8 cellular contexts compared by ENCODE assay signal in genomic region chr1:204516180-204516879, GRCh38. TPM values are rescaled to one million over a fixed set of nuclear protein-coding genes. Genes with fewer than 3 reads are reported as not detected.
DNase-seq lines count a peak whose midpoint lies in the region; TF ChIP-seq lines count a peak whose summit lies in the region.

Gene MDM4, plus strand, starts transcription at chr1:204516406. Its CDS starts 9,113 bp downstream, at chr1:204525519.

- H3K9ac ChIP-seq in neuronal stem cell (ENCODE audit: low read depth, low read length, poor library complexity) = peak within 1 kb of the TSS; percentile 99
- peak within 1 kb of the TSS; percentile 72 to 98 (median 75) for H3K9ac ChIP-seq in subcutaneous abdominal adipose tissue (ENCODE audit: low read length in 5 of 5)

- peak within 1 kb of the TSS; percentile 69 for H2BK120ac ChIP-seq in neuronal stem cell (ENCODE audit: low read depth, low read length)

- H2BK5ac ChIP-seq in neuronal stem cell (ENCODE audit: low read length) = no peak within 1 kb of the TSS

- peak within 1 kb of the TSS; percentile 61 for H3K4me2 ChIP-seq in neuronal stem cell (ENCODE audit: insufficient read depth, low read length, poor library complexity, severe bottlenecking)

- H3K27ac ChIP-seq in SJSA1 = peak within 1 kb of the TSS; percentile 93
- H3K27ac ChIP-seq in neuronal stem cell (replicated peaks; ENCODE audit: low read length) = peak within 1 kb of the TSS; percentile 71
- peak within 1 kb of the TSS; percentile 95 for H3K27ac ChIP-seq in subcutaneous abdominal adipose tissue (ENCODE audit: low read depth, low read length)

- H3K23ac ChIP-seq in neuronal stem cell (ENCODE audit: low read depth, low read length, poor library complexity) = peak within 1 kb of the TSS; percentile 95

- H3K14ac ChIP-seq in neuronal stem cell (ENCODE audit: low read length) = peak within 1 kb of the TSS; percentile 83

- H2BK12ac ChIP-seq in neuronal stem cell (ENCODE audit: low read length) = no peak within 1 kb of the TSS

- H3K18ac ChIP-seq in neuronal stem cell (ENCODE audit: low read length) = peak within 1 kb of the TSS; percentile 100

- no peak within 1 kb of the TSS for H2BK15ac ChIP-seq in neuronal stem cell (ENCODE audit: low read length)

- H3K4me3 Mint-ChIP-seq in HFFc6 = no peak within 1 kb of the TSS

- peak within 1 kb of the TSS; percentile 91 for H2AK5ac ChIP-seq in neuronal stem cell (ENCODE audit: low read depth, low read length)

- H3K27me3 ChIP-seq in SJSA1 (replicated peaks) (no peaks in the 10 kb centered on the region), neuronal stem cell (ENCODE audit: control insufficient read depth in 3 of 3, insufficient read depth in 3 of 3, low read depth in 1 of 3, low read length in 3 of 3) (no peaks in the 10 kb centered on the region), subcutaneous abdominal adipose tissue (ENCODE audit: control insufficient read depth in 5 of 5, insufficient read depth in 4 of 5, low read length in 5 of 5) (no peaks in the 10 kb centered on the region)

- no peak within 1 kb of the TSS for H4K91ac ChIP-seq in neuronal stem cell (ENCODE audit: low read depth, low read length, poor library complexity)

- H3K79me1 ChIP-seq in neuronal stem cell (ENCODE audit: low read depth, low read length) = peaks cover 12% of the 10 kb centered on the region

- H3K9me3 Mint-ChIP-seq in HFFc6 = no peaks in the 10 kb centered on the region

- H3K4me3 ChIP-seq in SJSA1 = peak within 1 kb of the TSS; percentile 62
- H3K4me3 ChIP-seq in neuronal stem cell (ENCODE audit: low read length in 2 of 2) = peak within 1 kb of the TSS; percentile 65 to 95
- H3K4me3 ChIP-seq in subcutaneous abdominal adipose tissue (ENCODE audit: low read depth in 1 of 5, low read length in 5 of 5) = peak within 1 kb of the TSS; percentile 83 to 98 (median 92)

- H3K4me1 Mint-ChIP-seq in HFFc6 (ENCODE audit: low read depth) = peaks cover 25% of the 10 kb centered on the region

- no peak for TF ChIP-seq CTCF in HFFc6 (IDR thresholded peaks at IDR 0.05)

- no peak within 1 kb of the TSS for H4K8ac ChIP-seq in neuronal stem cell (ENCODE audit: low read depth, low read length)

- DNase-seq in GM03348 (ENCODE audit: low spot score) (peak; percentile 95), HFFc6 (peak; percentile 95), NAMALWA (ENCODE audit: low spot score) (peak; percentile 98), SJSA1 (ENCODE audit: low read depth in 1 of 2, low spot score in 2 of 2) (peak; percentile 94 to 97), foreskin melanocyte (peak; percentile 96), neuronal stem cell (ENCODE audit: low spot score) (peak; percentile 87)
- DNase-seq in activated gamma-delta T cell treated with anti-CD3 and anti-CD28 coated beads, Interleukin-2, amount 50 U/mL, for 16 hours (ENCODE audit: low read depth) = peak; percentile 93

- no peaks in the 10 kb centered on the region for H3K27me3 Mint-ChIP-seq in HFFc6 (ENCODE audit: insufficient read depth)

- no CpG with 5 or more reads among the region's 43 CpGs for WGBS in neuronal stem cell (ENCODE audit: extremely low coverage in 2 of 2, insufficient read length in 2 of 2, insufficient replicate concordance in 1 of 2), 2 donors

- H3K36me3 ChIP-seq in SJSA1 = peaks cover 25% of the 10 kb centered on the region
- peaks cover 5 to 34% of the 10 kb centered on the region in 2 donors for H3K36me3 ChIP-seq in neuronal stem cell (replicated peaks in 1 of 2; ENCODE audit: control insufficient read depth in 2 of 2, insufficient read depth in 2 of 2, low read length in 2 of 2)
- H3K36me3 ChIP-seq in subcutaneous abdominal adipose tissue (ENCODE audit: control insufficient read depth in 5 of 5, insufficient read depth in 5 of 5, low read length in 5 of 5) = peaks cover 0 to 13% (median 4%) of the 10 kb centered on the region in 5 donors

- H3K4ac ChIP-seq in neuronal stem cell (ENCODE audit: low read length) = no peak within 1 kb of the TSS

- H2AFZ ChIP-seq in neuronal stem cell (ENCODE audit: low read length) = peak within 1 kb of the TSS; percentile 92

- peaks cover 19% of the 10 kb centered on the region for H3K36me3 Mint-ChIP-seq in HFFc6 (ENCODE audit: low read depth)

- H3K9me3 ChIP-seq in SJSA1 (replicated peaks) (no peaks in the 10 kb centered on the region), neuronal stem cell (replicated peaks in 1 of 2; ENCODE audit: control insufficient read depth in 2 of 2, insufficient read depth in 1 of 2, low read depth in 1 of 2, low read length in 2 of 2) (no peaks in the 10 kb centered on the region), subcutaneous abdominal adipose tissue (ENCODE audit: control insufficient read depth in 5 of 5, low read length in 5 of 5) (no peaks in the 10 kb centered on the region)

- H3K27ac Mint-ChIP-seq in HFFc6 = no peak within 1 kb of the TSS

- H3K4me1 ChIP-seq in SJSA1 (replicated peaks) = peaks cover 7% of the 10 kb centered on the region
- no peaks in the 10 kb centered on the region for H3K4me1 ChIP-seq in neuronal stem cell (ENCODE audit: control insufficient read depth in 2 of 2, insufficient read depth in 1 of 2, low read depth in 1 of 2, low read length in 2 of 2)
- H3K4me1 ChIP-seq in subcutaneous abdominal adipose tissue (ENCODE audit: control insufficient read depth in 5 of 5, insufficient read depth in 5 of 5, low read length in 5 of 5) = peaks cover 0 to 42% (median 33%) of the 10 kb centered on the region in 5 donors

RNA-seq across cellular contexts. Expression of gene MDM4, which starts in this region (rescaled TPM):
- 10 to 100 TPM; 21.9 to 28.1 (median 22.7) TPM for total RNA-seq in HFFc6 (2021; fragmentation: NEBNext Ultra II Directional; extraction: Animal tissue kit (Norgen Biotek cat#: 25700))
- 13.2 and 21.4 TPM in 2 replicates for total RNA-seq in SJSA1 (2014; rRNA removed; shearing (Covaris generic))
- 18.0 TPM for polyA plus RNA-seq in neuronal stem cell (2013, experiment 1 of 2)
- polyA plus RNA-seq in neuronal stem cell (2013, experiment 2 of 2) = 21.9 TPM

Comparison
In these comparisons a context has a peak if more than half of its experiments do, and no peak if none do; other contexts are left out.
1. Peak in every context shown above with its lines: DNase-seq, H3K4me3 ChIP-seq and H3K27ac ChIP-seq.